ENCODE assay signal across 7 cellular contexts in genomic region chr12:23041774-23042173, GRCh38.
"Had no signal": no experiment of that assay in that cellular context is flagged by ENCODE, and none has a peak within 500 bp of the region (broad histone marks: within the 10 kb centered on the region; RNA-seq: fewer than 3 reads in every experiment).

No MANE protein-coding gene starts in this region.

- H3K9ac ChIP-seq: KMS-11 had no signal

- H3K27ac ChIP-seq: HL-60, KMS-11 had no signal

- FAIRE-seq: HTR-8/SVneo, K562 had no signal

- H3K4me2 ChIP-seq: KMS-11 had no signal

- ATAC-seq: K562 had no signal

- DNase-seq: IMR-90, KBM-7, KG1 had no signal

- H3K4me3 ChIP-seq: K562 had no signal
